8 cellular contexts compared by ENCODE assay signal in the genomic region with DNA sequence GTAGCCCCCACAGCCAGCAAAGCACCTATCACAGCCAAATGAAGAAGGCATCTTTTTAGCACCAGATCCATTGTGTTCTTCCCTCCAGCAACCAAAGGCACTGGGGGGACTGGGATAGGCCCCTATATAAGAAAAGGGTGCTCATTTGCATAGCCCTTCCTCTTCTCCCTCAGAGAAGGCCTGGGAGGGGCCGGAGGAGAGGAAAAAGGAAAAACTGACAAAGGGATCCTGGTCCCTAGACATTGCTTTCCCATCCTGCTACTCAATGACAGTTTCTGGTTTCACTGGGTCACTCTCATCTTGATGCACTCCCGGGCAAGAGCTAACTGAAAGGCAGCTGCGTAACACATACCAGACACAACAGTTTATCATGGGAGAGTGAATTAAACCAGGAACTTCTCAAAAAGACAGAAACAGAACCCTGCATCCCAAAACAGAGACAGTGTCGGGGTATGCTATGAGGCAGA. TPM values are rescaled to one million over a fixed set of nuclear protein-coding genes. Genes with fewer than 3 reads are reported as not detected.
DNase-seq lines count a peak whose midpoint lies in the region; ATAC-seq and TF ChIP-seq lines count a peak whose summit lies in the region.

TSS of gene PMEL (minus strand) at position 102 of the 467 bp plus-strand sequence. CDS start at position 71, 31 bp downstream.

- TF ChIP-seq CTCF in fibroblast of pulmonary artery (IDR thresholded peaks at IDR 0.05; ENCODE audit: low read length, missing control alignments) (no peak), osteoblast (IDR thresholded peaks at IDR 0.05; ENCODE audit: extremely low read depth, low read depth, low read length) (no peak)

- no peaks in the 10 kb centered on the region for H3K27me3 ChIP-seq in osteoblast (ENCODE audit: insufficient read depth, low read length)

- peak within 1 kb of the TSS; percentile 83 for H3K27ac ChIP-seq in osteoblast (ENCODE audit: low read depth, low read length)

- peak; percentile 9 for DNase-seq in NCI-H2107 (lab: John Stamatoyannopoulos, UW)
- no peak for DNase-seq in NCI-H2107 treated with DMSO at 0.1 percent for 48 hours (lab: John Stamatoyannopoulos, UW; ENCODE audit: unreplicated experiment)
- DNase-seq in fibroblast of pulmonary artery (ENCODE audit: low read depth), result no peak
- peak; percentile 75 for DNase-seq in osteoblast (ENCODE audit: insufficient read length, low spot score, missing footprints)

- H3K36me3 ChIP-seq in osteoblast (ENCODE audit: insufficient read depth, low read length), result no peaks in the 10 kb centered on the region

- ATAC-seq in SK-N-SH treated with all-trans-retinoic acid at 6 μM for 48 hours (peak; percentile 60), GM21526 (IDR thresholded peaks at IDR 0.05; ENCODE audit: low FRiP score, unreplicated experiment) (no peak), HG03342 (IDR thresholded peaks at IDR 0.05; ENCODE audit: unreplicated experiment) (no peak), HG03039 (IDR thresholded peaks at IDR 0.05; ENCODE audit: unreplicated experiment) (no peak)

- H3K4me2 ChIP-seq in osteoblast (ENCODE audit: insufficient read depth, low read length), result peak within 1 kb of the TSS; percentile 97

- H3K79me2 ChIP-seq in osteoblast (ENCODE audit: insufficient read depth, low read length), result peaks cover 22% of the 10 kb centered on the region

- peak within 1 kb of the TSS; percentile 98 for H2AFZ ChIP-seq in osteoblast (ENCODE audit: low read length)

- peaks cover 18% of the 10 kb centered on the region for H3K4me1 ChIP-seq in osteoblast (ENCODE audit: insufficient read depth, low read length)

- peak within 1 kb of the TSS; percentile 89 for H3K4me3 ChIP-seq in fibroblast of pulmonary artery (replicated peaks; ENCODE audit: low read depth, low read length)
- peak within 1 kb of the TSS; percentile 98 for H3K4me3 ChIP-seq in osteoblast (ENCODE audit: insufficient read depth, low read length)

- H3K9me3 ChIP-seq in osteoblast (ENCODE audit: low read depth, low read length), result no peaks in the 10 kb centered on the region

- no peaks in the 10 kb centered on the region for H4K20me1 ChIP-seq in osteoblast (ENCODE audit: insufficient read depth, low read length)

TF ChIP-seq in SK-N-SH treated with all-trans-retinoic acid at 6 μM for 48 hours, 23 proteins besides CTCF, POLR2A, EP300 and RAD21:
- TF ChIP-seq SNAI2 (CRISPR knock-in tag; IDR thresholded peaks at IDR 0.05) (no peak), CREB5 (CRISPR knock-in tag; IDR thresholded peaks at IDR 0.05; ENCODE audit: low read depth) (no peak), ZNF565 (CRISPR knock-in tag; conservative IDR thresholded peaks at IDR 0.05; ENCODE audit: low read depth) (no peak), ZNF8 (CRISPR knock-in tag; IDR thresholded peaks at IDR 0.05) (no peak), ZFP3 (CRISPR knock-in tag; IDR thresholded peaks at IDR 0.05) (no peak), RARB (CRISPR knock-in tag; IDR thresholded peaks at IDR 0.05) (no peak)

RNA-seq across cellular contexts. Expression of gene PMEL, which starts in this region (rescaled TPM):
- total RNA-seq in osteoblast, result 0.59 and 0.72 TPM in 2 replicates

Comparison
In these comparisons a context has a peak if more than half of its experiments do, and no peak if none do; other contexts are left out.
1. Peak in DNase-seq, H3K4me3 ChIP-seq, H3K27ac ChIP-seq and H3K4me2 ChIP-seq in osteoblast; RNA of the gene not detected or under 1 TPM.